Comparison of ENCODE assay signal across 8 cellular contexts in genomic region chr21:37367301-37367757, GRCh38. TPM values are rescaled to one million over a fixed set of nuclear protein-coding genes. Genes with fewer than 3 reads are reported as not detected.
DNase-seq lines count a peak whose midpoint lies in the region; ATAC-seq and TF ChIP-seq lines count a peak whose summit lies in the region.

No MANE protein-coding gene starts in this region.

- intact Hi-C loops in tibial artery (cut with DNase I; ENCODE audit: low total_unique reads): loop anchor here (2.0 to 10.0 kb wide), 4 partner anchors 29 to 195 kb away; partner anchors contain the start of gene VPS26C

- H3K9me3 ChIP-seq in liver (ENCODE audit: control insufficient read depth in 4 of 4, low read length in 3 of 4) (no peaks in the 10 kb centered on the region), tibial artery (no peaks in the 10 kb centered on the region)

- no peak for ATAC-seq in GM18873 (IDR thresholded peaks at IDR 0.05; ENCODE audit: low FRiP score, unreplicated experiment)

- peak overlapping the region; percentile 63 for H3K4me3 ChIP-seq in HL-60 (replicated peaks; ENCODE audit: insufficient read depth, low read length)
- H3K4me3 ChIP-seq in astrocyte of the cerebellum (ENCODE audit: low read depth, low read length): peak overlapping the region; percentile 81
- peak overlapping the region; percentile 81 to 88 (median 87) for H3K4me3 ChIP-seq in liver (ENCODE audit: low read depth in 1 of 3, low read length in 3 of 3)
- H3K4me3 ChIP-seq in tibial artery: peak overlapping the region; percentile 96

- under 1% methylated on average over 75 of the region's 75 CpGs for WGBS in liver

- H3K27me3 ChIP-seq in HL-60 (ENCODE audit: insufficient read depth, poor library complexity, severe bottlenecking) (no peaks in the 10 kb centered on the region), liver (ENCODE audit: control insufficient read depth in 4 of 4, insufficient read depth in 4 of 4, low read length in 3 of 4) (no peaks in the 10 kb centered on the region), tibial artery (no peaks in the 10 kb centered on the region)

- TF ChIP-seq CTCF in GM10266 (IDR thresholded peaks at IDR 0.05; ENCODE audit: control insufficient read depth, insufficient read depth, low read depth, missing control alignments) (no peak), HL-60 (IDR thresholded peaks at IDR 0.05; ENCODE audit: insufficient read depth, low read length) (no peak), astrocyte of the cerebellum (IDR thresholded peaks at IDR 0.05; ENCODE audit: low read depth, low read length, missing control alignments) (no peak), liver (IDR thresholded peaks at IDR 0.05; ENCODE audit: low read depth, low read length, missing input control) (no peak), tibial artery (IDR thresholded peaks at IDR 0.05) (no peak)

- DNase-seq in GM10266 (ENCODE audit: extremely low spot score): peak; percentile 61
- no peak for DNase-seq in HL-60 (ENCODE audit: low read depth in 1 of 2, low spot score in 1 of 2)
- DNase-seq in astrocyte of the cerebellum (ENCODE audit: low read depth): no peak
- DNase-seq in tibial artery: no peak
- DNase-seq in NCI-H1048 (lab: John Stamatoyannopoulos, UW): no peak
- DNase-seq in NCI-H1930 (lab: John Stamatoyannopoulos, UW): no peak

- H3K36me3 ChIP-seq in liver (ENCODE audit: control insufficient read depth in 4 of 4, insufficient read depth in 3 of 4, low read depth in 1 of 4, low read length in 3 of 4) (no peaks in the 10 kb centered on the region), tibial artery (no peaks in the 10 kb centered on the region)

- H3K4me1 ChIP-seq in liver (ENCODE audit: control insufficient read depth in 4 of 4, insufficient read depth in 4 of 4, low read length in 3 of 4) (peaks cover 2 to 44% (median 21%) of the 10 kb centered on the region in 4 donors), tibial artery (peaks cover 0 to 43% (median 15%) of the 10 kb centered on the region in 4 donors)

- no peak for TF ChIP-seq RAD21 in liver (IDR thresholded peaks at IDR 0.05)

- in situ Hi-C loops in astrocyte of the cerebellum (cut with HindIII; ENCODE audit: low sequenced_read_pairs): no loop called here

- peak overlapping the region in 1 of 2 donors; percentile 94 for H3K9ac ChIP-seq in liver (ENCODE audit: low read depth in 1 of 2, low read length in 2 of 2)

- peak overlapping the region; percentile 100 for H3K27ac ChIP-seq in HL-60 (replicated peaks)
- H3K27ac ChIP-seq in liver (ENCODE audit: low read depth in 1 of 2, low read length in 2 of 2): peak overlapping the region; percentile 98 to 100
- H3K27ac ChIP-seq in tibial artery: peak overlapping the region; percentile 100

TF ChIP-seq in liver, 16 proteins besides CTCF, POLR2A, EP300 and RAD21:
- no peak for TF ChIP-seq REST (IDR thresholded peaks at IDR 0.05)
- no peak for TF ChIP-seq HNF4A (conservative IDR thresholded peaks at IDR 0.05)
- no peak for TF ChIP-seq GABPA (IDR thresholded peaks at IDR 0.05 in 1 of 2, conservative IDR thresholded peaks at IDR 0.05 in 1 of 2)
- no peak for TF ChIP-seq NR2F2 (IDR thresholded peaks at IDR 0.05)
- TF ChIP-seq JUND (IDR thresholded peaks at IDR 0.05): no peak
- no peak for TF ChIP-seq HNF4G (IDR thresholded peaks at IDR 0.05)
- TF ChIP-seq FOXA2 (IDR thresholded peaks at IDR 0.05): no peak
- TF ChIP-seq EGR1 (IDR thresholded peaks at IDR 0.05; ENCODE audit: low read depth in 2 of 2): no peak
- no peak for TF ChIP-seq ATF3 (IDR thresholded peaks at IDR 0.05)
- no peak for TF ChIP-seq TAF1 (conservative IDR thresholded peaks at IDR 0.05)
- TF ChIP-seq FOXA1 (IDR thresholded peaks at IDR 0.05): no peak
- no peak for TF ChIP-seq SP1 (IDR thresholded peaks at IDR 0.05)
- no peak for TF ChIP-seq YY1 (IDR thresholded peaks at IDR 0.05)
- TF ChIP-seq RXRA (IDR thresholded peaks at IDR 0.05): no peak
- TF ChIP-seq ZBTB33 (IDR thresholded peaks at IDR 0.05): no peak
- TF ChIP-seq MAX (IDR thresholded peaks at IDR 0.05): no peak

RNA-seq across cellular contexts. Expression of gene DYRK1A, which starts 0.8 kb away (rescaled TPM):
- total RNA-seq in liver: 10 to 100 TPM; 37.7 to 58.3 TPM
- polyA plus RNA-seq in liver: 1 to 10 TPM; 5.1 to 8.1 TPM
